ENCODE assay signal across 1 cellular context in genomic region chr15:74060251-74060650, GRCh38.
TF ChIP-seq lines count a peak whose summit lies in the region.

No MANE protein-coding gene starts in this region.

TF ChIP-seq in WTC11, 78 proteins besides CTCF, POLR2A, EP300 and RAD21 (continued from another document):
- TF ChIP-seq PRDM15 (CRISPR knock-in tag; IDR thresholded peaks at IDR 0.05), result no peak
